ENCODE assay signal across 17 cellular contexts in genomic region chr2:219664958-219665357, GRCh38. TPM values are rescaled to one million over a fixed set of nuclear protein-coding genes. Genes with fewer than 3 reads are reported as not detected.
DNase-seq lines count a peak whose midpoint lies in the region; ATAC-seq and TF ChIP-seq lines count a peak whose summit lies in the region.
"Had no signal": no experiment of that assay in that cellular context is flagged by ENCODE, and none has a peak within 500 bp of the region (broad histone marks: within the 10 kb centered on the region; RNA-seq: fewer than 3 reads in every experiment).

No MANE protein-coding gene starts in this region.

- POLR2A ChIA-PET in IMR-90 (lab: Charles Lee; ENCODE audit: unreplicated experiment), result no interaction called here

- TF ChIP-seq CTCF in IMR-90 (conservative IDR thresholded peaks at IDR 0.05; ENCODE audit: low read depth, low read length), result no peak
- TF ChIP-seq CTCF in chondrocyte (IDR thresholded peaks at IDR 0.05), result no peak
- TF ChIP-seq CTCF in right atrium auricular region (IDR thresholded peaks at IDR 0.05), result no peak
- TF ChIP-seq CTCF in gastrocnemius medialis (IDR thresholded peaks at IDR 0.05 in 4 of 5, conservative IDR thresholded peaks at IDR 0.05 in 1 of 5), result no peak

- ATAC-seq in IMR-90 (ENCODE audit: low read depth) (no peak), gastrocnemius medialis (peak; percentile 65 to 87), HG03108 (IDR thresholded peaks at IDR 0.05; ENCODE audit: unreplicated experiment) (no peak), GM21515 (IDR thresholded peaks at IDR 0.05; ENCODE audit: unreplicated experiment) (no peak), HG03432 (IDR thresholded peaks at IDR 0.05; ENCODE audit: unreplicated experiment) (no peak)
- ATAC-seq: Panc1 had no signal

- H2AFZ ChIP-seq in IMR-90 (replicated peaks; ENCODE audit: low read length, poor library complexity), result no peak overlapping the region

- H2BK20ac ChIP-seq in IMR-90 (ENCODE audit: low read depth, low read length), result no peak overlapping the region

- H4K20me1 ChIP-seq in IMR-90 (ENCODE audit: insufficient read depth, low read length), result no peaks in the 10 kb centered on the region

- no peaks in the 10 kb centered on the region for H3K36me3 Mint-ChIP-seq in chondrocyte (ENCODE audit: low read depth)
- H3K36me3 Mint-ChIP-seq: activated naive CD8-positive, alpha-beta T cell treated with anti-CD3 and anti-CD28 coated beads, Interleukin-2, amount 10 ng/mL, durations not matched to agents 7 days and 5 days had no signal

- in situ Hi-C loops in IMR-90 (cut with MboI; ENCODE audit: low sequenced_read_pairs), result no loop called here
- in situ Hi-C loops in gastrocnemius medialis (cut with MboI; ENCODE audit: low sequenced_read_pairs in 4 of 4), result no loop called here

- no peak overlapping the region for H3K56ac ChIP-seq in IMR-90 (ENCODE audit: extremely low read depth, insufficient read depth, low read length)

- H3K14ac ChIP-seq in IMR-90 (replicated peaks; ENCODE audit: low read depth, low read length), result no peak overlapping the region

- H3K4me1 ChIP-seq in IMR-90 (ENCODE audit: control insufficient read depth, insufficient read depth, low read length) (no peaks in the 10 kb centered on the region), right atrium auricular region (peaks cover 0 to 13% of the 10 kb centered on the region in 2 donors), gastrocnemius medialis (peaks cover 7 to 12% of the 10 kb centered on the region in 2 donors)
- H3K4me1 ChIP-seq: prostate gland had no signal

- peaks cover 8% of the 10 kb centered on the region for H3K9me3 Mint-ChIP-seq in chondrocyte (ENCODE audit: low read depth)
- H3K9me3 Mint-ChIP-seq: activated naive CD8-positive, alpha-beta T cell treated with anti-CD3 and anti-CD28 coated beads, Interleukin-2, amount 10 ng/mL, durations not matched to agents 7 days and 5 days had no signal

- peak overlapping the region; percentile 77 for H3K27ac Mint-ChIP-seq in chondrocyte (ENCODE audit: unreplicated experiment)
- H3K27ac Mint-ChIP-seq: activated naive CD8-positive, alpha-beta T cell treated with anti-CD3 and anti-CD28 coated beads, Interleukin-2, amount 10 ng/mL, durations not matched to agents 7 days and 5 days; B cell had no signal

- no peak overlapping the region for H2BK120ac ChIP-seq in IMR-90 (ENCODE audit: low read depth, low read length)

- DNase-seq in IMR-90, result peak; percentile 47
- no peak for DNase-seq in chondrocyte (ENCODE audit: low spot score)
- peak; percentile 73 for DNase-seq in right atrium auricular region (ENCODE audit: low spot score)
- peak; percentile 30 to 34 for DNase-seq in gastrocnemius medialis
- DNase-seq in GM19240 (ENCODE audit: insufficient read length, low spot score), result no peak
- DNase-seq: activated CD4-positive, alpha-beta T cell treated with anti-CD3 and anti-CD28 coated beads, Interleukin-2, amount 50 U/mL, for 4 hours; activated naive CD8-positive, alpha-beta T cell treated with anti-CD3 and anti-CD28 coated beads, Interleukin-2, amount 10 ng/mL, durations not matched to agents 7 days and 5 days; activated T-cell treated with anti-CD3 and anti-CD28 coated beads, Interleukin-2, amount 50 U/mL, for 48 hours; cerebellar nuclear complex; hippocampal formation; NCI-H526 treated with DMSO at 0.1 percent for 48 hours had no signal

- BruUV-seq in IMR-90 (replicated peaks; lab: Mats Ljungman, UMichigan), result no TSS peak

- H3K27me3 Mint-ChIP-seq in chondrocyte (ENCODE audit: low read depth), result peaks cover 5% of the 10 kb centered on the region

- no peak overlapping the region for H3K9ac ChIP-seq in IMR-90 (ENCODE audit: low read depth, low read length)

- no peak overlapping the region for H3K4me2 ChIP-seq in IMR-90 (ENCODE audit: low read depth, low read length)

- no peak for TF ChIP-seq RAD21 in IMR-90 (IDR thresholded peaks at IDR 0.05; ENCODE audit: low read length)

- no peak overlapping the region for H3K4me3 Mint-ChIP-seq in chondrocyte (ENCODE audit: unreplicated experiment)
- H3K4me3 Mint-ChIP-seq: activated naive CD8-positive, alpha-beta T cell treated with anti-CD3 and anti-CD28 coated beads, Interleukin-2, amount 10 ng/mL, durations not matched to agents 7 days and 5 days; B cell had no signal

- H3K27ac ChIP-seq in IMR-90 (ENCODE audit: insufficient read depth, low read length) (no peak overlapping the region), right atrium auricular region (peak overlapping the region; percentile 55 to 71), gastrocnemius medialis (no peak overlapping the region)
- H3K27ac ChIP-seq: prostate gland had no signal

- no peak overlapping the region for H3K18ac ChIP-seq in IMR-90 (ENCODE audit: low read depth, low read length)

- intact Hi-C loops in IMR-90 (cut with micrococcal nuclease), result no loop called here
- intact Hi-C loops in gastrocnemius medialis (cut with DNase I; ENCODE audit: low total_unique reads), result no loop called here

- H3K36me3 ChIP-seq in IMR-90 (ENCODE audit: control insufficient read depth, insufficient read depth, low read length) (no peaks in the 10 kb centered on the region), right atrium auricular region (no peaks in the 10 kb centered on the region), gastrocnemius medialis (no peaks in the 10 kb centered on the region)
- H3K36me3 ChIP-seq: prostate gland had no signal

- H3K9me3 ChIP-seq in IMR-90 (ENCODE audit: control insufficient read depth, insufficient read depth, low read length) (peaks cover 4% of the 10 kb centered on the region), right atrium auricular region (peaks cover 0 to 6% of the 10 kb centered on the region in 2 donors), gastrocnemius medialis (no peaks in the 10 kb centered on the region)
- H3K9me3 ChIP-seq: prostate gland had no signal

- peaks cover 23% of the 10 kb centered on the region for H3K27me3 ChIP-seq in IMR-90 (ENCODE audit: control insufficient read depth, insufficient read depth, low read length)
- H3K27me3 ChIP-seq in right atrium auricular region, result no peaks in the 10 kb centered on the region
- H3K27me3 ChIP-seq in gastrocnemius medialis, result no peaks in the 10 kb centered on the region

- dilution Hi-C loops in IMR-90 (cut with HindIII; ENCODE audit: low sequenced_read_pairs, unreplicated experiment), result no loop called here

- no peak overlapping the region for H4K91ac ChIP-seq in IMR-90 (ENCODE audit: insufficient read depth, low read depth, low read length)

- H3K4me1 Mint-ChIP-seq in chondrocyte (ENCODE audit: low read depth), result peaks cover 25% of the 10 kb centered on the region
- H3K4me1 Mint-ChIP-seq: activated naive CD8-positive, alpha-beta T cell treated with anti-CD3 and anti-CD28 coated beads, Interleukin-2, amount 10 ng/mL, durations not matched to agents 7 days and 5 days; B cell had no signal

- TF ChIP-seq POLR2A in IMR-90 (IDR thresholded peaks at IDR 0.05; ENCODE audit: low read depth, low read length) (no peak), gastrocnemius medialis (IDR thresholded peaks at IDR 0.05) (no peak)

- no peak overlapping the region for H3K23ac ChIP-seq in IMR-90 (ENCODE audit: low read depth, low read length)

- CTCF ChIA-PET in IMR-90 (lab: Yijun Ruan, JAX), result no interaction called here

- no peak overlapping the region for H2BK15ac ChIP-seq in IMR-90 (ENCODE audit: low read depth, low read length)

- no peak overlapping the region for H3K4ac ChIP-seq in IMR-90 (ENCODE audit: low read depth, low read length)

- H3K9me1 ChIP-seq in IMR-90 (ENCODE audit: insufficient read depth, low read length), result no peaks in the 10 kb centered on the region

- 27% methylated on average over 2 of the region's 4 CpGs; no CpG with 5 or more reads in 1 of the 2 experiments for WGBS in IMR-90 (ENCODE audit: extremely low coverage in 2 of 2, insufficient read length in 1 of 2), 2 experiments

- H4K5ac ChIP-seq in IMR-90 (ENCODE audit: low read depth, low read length), result no peak overlapping the region

- H3K4me3 ChIP-seq in IMR-90 (ENCODE audit: insufficient read depth, low read depth, low read length), result no peak overlapping the region
- H3K4me3 ChIP-seq in right atrium auricular region, result no peak overlapping the region
- H3K4me3 ChIP-seq in gastrocnemius medialis, result no peak overlapping the region
- H3K4me3 ChIP-seq: prostate gland had no signal

- H3K79me1 ChIP-seq in IMR-90 (ENCODE audit: low read depth in 1 of 2, low read length in 2 of 2), result no peaks in the 10 kb centered on the region

- no peak overlapping the region for H4K8ac ChIP-seq in IMR-90 (ENCODE audit: low read depth in 2 of 2, low read length in 2 of 2)

- no peak overlapping the region for H2BK5ac ChIP-seq in IMR-90 (ENCODE audit: low read depth, low read length, poor library complexity, severe bottlenecking)

- H2AK5ac ChIP-seq in IMR-90 (ENCODE audit: low read depth, low read length), result no peak overlapping the region

- no peak overlapping the region for H2AK9ac ChIP-seq in IMR-90 (replicated peaks; ENCODE audit: low read depth, low read length, poor library complexity)

TF ChIP-seq in IMR-90, 13 proteins besides CTCF, POLR2A, EP300 and RAD21 (continues in another document):
- no peak for TF ChIP-seq MAFK (IDR thresholded peaks at IDR 0.05; ENCODE audit: low read depth, low read length)
- no peak for TF ChIP-seq FOS (IDR thresholded peaks at IDR 0.05; ENCODE audit: low read depth, low read length)
- no peak for TF ChIP-seq NFE2L2 (IDR thresholded peaks at IDR 0.05; ENCODE audit: low read depth, low read length)
- no peak for TF ChIP-seq USF2 (IDR thresholded peaks at IDR 0.05; ENCODE audit: low read depth, low read length)
- no peak for TF ChIP-seq MXI1 (IDR thresholded peaks at IDR 0.05; ENCODE audit: borderline replicate concordance, low read depth, low read length)

RNA-seq across cellular contexts. Expression of gene SLC4A3, which starts 37.5 kb away (rescaled TPM):
- total RNA-seq in IMR-90 (2012; rRNA removed), result 0.90 and 1.1 TPM in 2 replicates
- polyA plus RNA-seq in IMR-90 (2012; rRNA removed), result 6.1 and 6.9 TPM in 2 replicates
- 3.8 and 5.4 TPM in 2 replicates for polyA plus RNA-seq in IMR-90 (2012; cell fraction: cytosol; rRNA removed)
- polyA plus RNA-seq in IMR-90 (2012; cell fraction: nucleus; rRNA removed; ENCODE audit: low replicate concordance), result 24.0 and 53.1 TPM in 2 replicates
- total RNA-seq in chondrocyte, result 9.7 to 17.2 TPM (median 17.2 TPM) in 3 replicates
- total RNA-seq in right atrium auricular region, result 100 to 1,000 TPM; 270 to 502 TPM
- total RNA-seq in gastrocnemius medialis, result under 1 TPM in 3 of 4 donors, not detected in 1; 0.25 to 0.35 (median 0.29) TPM
- total RNA-seq: activated naive CD8-positive, alpha-beta T cell treated with anti-CD3 and anti-CD28 coated beads, Interleukin-2, amount 10 ng/mL, durations not matched to agents 7 days and 5 days; B cell had no signal

Comparison
In these comparisons a context has a peak if more than half of its experiments do, and no peak if none do; other contexts are left out.
1. ATAC-seq: peak in gastrocnemius medialis (2 of 2); none in IMR-90 (single experiment), HG03108 (single experiment), GM21515 (single experiment) and HG03432 (single experiment).
2. DNase-seq: peak in IMR-90 (single experiment), right atrium auricular region (single experiment) and gastrocnemius medialis (2 of 2); none in chondrocyte (single experiment) and GM19240 (single experiment).
3. H3K27ac ChIP-seq: peak in right atrium auricular region (2 of 2); none in IMR-90 (single experiment) and gastrocnemius medialis (0 of 4).
4. RNA of gene SLC4A3, which starts 37.5 kb away (total RNA-seq): 270 to 502 TPM in right atrium auricular region; 9.7 to 17.2 TPM in chondrocyte, 0.90 to 1.1 TPM in IMR-90 and 0.25 to 0.35 TPM in gastrocnemius medialis; every median in the first group is over 10 times any median in the second.